ENCODE assay signal across 25 cellular contexts in the genomic region with DNA sequence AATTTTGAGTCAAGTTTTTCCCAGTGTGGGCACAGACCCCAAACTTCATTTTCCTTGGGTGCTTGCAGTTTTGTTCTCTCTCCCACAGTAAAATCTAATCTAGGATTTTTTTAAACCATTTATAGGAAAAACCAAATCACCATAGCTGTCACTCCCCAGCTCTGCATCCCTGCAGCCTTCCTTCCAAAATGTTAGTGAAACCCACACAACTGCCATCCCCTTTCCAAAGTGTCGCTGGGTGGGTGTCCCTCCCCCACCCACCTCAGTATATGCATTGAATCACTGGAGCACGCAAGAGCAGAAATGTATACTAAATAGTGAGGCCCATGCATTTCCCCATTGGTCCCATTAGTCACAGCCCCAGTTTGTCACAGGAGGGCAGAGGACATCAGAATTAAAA.
"Had no signal": no experiment of that assay in that cellular context is flagged by ENCODE, and none has a peak within 500 bp of the region (broad histone marks: within the 10 kb centered on the region; RNA-seq: fewer than 3 reads in every experiment).

No MANE protein-coding gene starts in this region.

- H3K27me3 ChIP-seq: gastroesophageal sphincter, right atrium auricular region, testis, tibial artery, upper lobe of left lung had no signal

- H3K9me3 ChIP-seq: gastroesophageal sphincter, lower lobe of right lung, mucosa of descending colon, right atrium auricular region, testis, tibial artery, upper lobe of left lung had no signal

- DNase-seq: cerebellar nuclear complex; cortex of kidney; effector memory CD8-positive, alpha-beta T cell; immature natural killer cell; islet precursor cell; kidney glomerular epithelial cell; left colon; left ventricle myocardium superior; lower lobe of right lung; mucosa of descending colon; naive thymus-derived CD4-positive, alpha-beta T cell; stimulated activated CD4-positive, alpha-beta T cell treated with anti-CD3 and anti-CD28 coated beads, Interleukin-2, amount 100 ng/mL, for 24 hours; stimulated activated CD4-positive, alpha-beta T cell treated with anti-CD3 and anti-CD28 coated beads, Interleukin-4, amount 100 ng/mL, for 24 hours; stimulated activated naive CD8-positive, alpha-beta T cell treated with anti-CD3 and anti-CD28 coated beads, Interleukin-15, Interleukin-2, amounts not matched to agents 100 U/mL and 50 U/mL, for 24 hours; substantia nigra; testis; tibial artery; upper lobe of left lung had no signal

- H3K36me3 ChIP-seq: gastroesophageal sphincter, lower lobe of right lung, right atrium auricular region, tibial artery, upper lobe of left lung had no signal

- H3K36me3 Mint-ChIP-seq: stimulated activated effector memory CD8-positive, alpha-beta T cell treated with anti-CD3 and anti-CD28 coated beads, Interleukin-12 subunit alpha, Interleukin-12 subunit beta, amount 100 ng/mL, for 72 hours had no signal

- H3K4me3 ChIP-seq: gastroesophageal sphincter, lower lobe of right lung, mucosa of descending colon, right atrium auricular region, testis, tibial artery, upper lobe of left lung had no signal

- H3K4me1 Mint-ChIP-seq: immature natural killer cell; stimulated activated effector memory CD8-positive, alpha-beta T cell treated with anti-CD3 and anti-CD28 coated beads, Interleukin-12 subunit alpha, Interleukin-12 subunit beta, amount 100 ng/mL, for 72 hours had no signal

- ATAC-seq: effector memory CD8-positive, alpha-beta T cell; gastroesophageal sphincter; left colon; left ventricle myocardium superior; lower lobe of right lung; mucosa of descending colon; naive thymus-derived CD4-positive, alpha-beta T cell; sciatic nerve; stimulated activated effector memory CD8-positive, alpha-beta T cell treated with anti-CD3 and anti-CD28 coated beads, Interleukin-12 subunit alpha, Interleukin-12 subunit beta, amount 100 ng/mL, for 72 hours; stimulated activated naive CD8-positive, alpha-beta T cell treated with anti-CD3 and anti-CD28 coated beads, Interleukin-15, Interleukin-2, amounts not matched to agents 100 U/mL and 50 U/mL, for 24 hours had no signal

- H3K4me1 ChIP-seq: tibial artery had no signal

- H3K27me3 Mint-ChIP-seq: progenitor cell of endocrine pancreas had no signal

- H2AFZ ChIP-seq: parathyroid adenoma had no signal

- H3K9me3 Mint-ChIP-seq: effector memory CD8-positive, alpha-beta T cell; naive thymus-derived CD4-positive, alpha-beta T cell; nephron; stimulated activated effector memory CD8-positive, alpha-beta T cell treated with anti-CD3 and anti-CD28 coated beads, Interleukin-12 subunit alpha, Interleukin-12 subunit beta, amount 100 ng/mL, for 72 hours had no signal

- H3K27ac Mint-ChIP-seq: effector memory CD8-positive, alpha-beta T cell; immature natural killer cell; naive thymus-derived CD4-positive, alpha-beta T cell; nephron; progenitor cell of endocrine pancreas; stimulated activated effector memory CD8-positive, alpha-beta T cell treated with anti-CD3 and anti-CD28 coated beads, Interleukin-12 subunit alpha, Interleukin-12 subunit beta, amount 100 ng/mL, for 72 hours had no signal

- H3K4me3 Mint-ChIP-seq: effector memory CD8-positive, alpha-beta T cell; immature natural killer cell; naive thymus-derived CD4-positive, alpha-beta T cell; nephron; stimulated activated effector memory CD8-positive, alpha-beta T cell treated with anti-CD3 and anti-CD28 coated beads, Interleukin-12 subunit alpha, Interleukin-12 subunit beta, amount 100 ng/mL, for 72 hours had no signal

- H3K27ac ChIP-seq: gastroesophageal sphincter, lower lobe of right lung, parathyroid adenoma, testis, tibial artery, upper lobe of left lung had no signal

- H3K9ac ChIP-seq: parathyroid adenoma had no signal
